15 cellular contexts compared by ENCODE assay signal in genomic region chr13:97238432-97238831, GRCh38. TPM values are rescaled to one million over a fixed set of nuclear protein-coding genes. Genes with fewer than 3 reads are reported as not detected.
A peak's percentile ranks its signal among the peaks of the same experiment; 100 is the strongest.
DNase-seq lines count a peak whose midpoint lies in the region; ATAC-seq and TF ChIP-seq lines count a peak whose summit lies in the region.
"Had no signal": no experiment of that assay in that cellular context is flagged by ENCODE, and none has a peak within 500 bp of the region (broad histone marks: within the 10 kb centered on the region; RNA-seq: fewer than 3 reads in every experiment).

No MANE protein-coding gene starts in this region.

- H4K91ac ChIP-seq in IMR-90 (ENCODE audit: insufficient read depth, low read depth, low read length): no peak overlapping the region

- H4K20me1 ChIP-seq in IMR-90 (ENCODE audit: insufficient read depth, low read length): peaks cover 91% of the 10 kb centered on the region

- H3K79me1 ChIP-seq in IMR-90 (ENCODE audit: low read depth in 1 of 2, low read length in 2 of 2): peaks cover 40 to 95% of the 10 kb centered on the region in 2 experiments

- DNase-seq in heart right ventricle: no peak
- DNase-seq in Right ventricle myocardium inferior (ENCODE audit: missing footprints): no peak
- no peak for DNase-seq in IMR-90
- no peak for DNase-seq in lung (ENCODE audit: low spot score)
- DNase-seq in GM10248 (ENCODE audit: extremely low spot score): no peak
- DNase-seq in glutamatergic neuron: no peak
- DNase-seq: central memory CD4-positive, alpha-beta T cell; MG63; NCI-H2029; NCI-H510A; posterior cingulate gyrus had no signal

- H2BK120ac ChIP-seq in IMR-90 (ENCODE audit: low read depth, low read length): no peak overlapping the region

- H3K14ac ChIP-seq in IMR-90 (replicated peaks; ENCODE audit: low read depth, low read length): peak overlapping the region; percentile 28; the same call in 1 of the 2 replicates

- ATAC-seq in heart right ventricle: no peak
- no peak for ATAC-seq in Right ventricle myocardium inferior
- no peak for ATAC-seq in IMR-90 (ENCODE audit: low read depth)
- ATAC-seq in lung (ENCODE audit: insufficient read depth, low FRiP score): no peak
- ATAC-seq in HG03520 (IDR thresholded peaks at IDR 0.05; ENCODE audit: unreplicated experiment): no peak

- peaks cover 30% of the 10 kb centered on the region for H3K4me1 Mint-ChIP-seq in glutamatergic neuron (ENCODE audit: low read depth, unreplicated experiment)

- peaks cover 0 to 4% (median 0%) of the 10 kb centered on the region in 9 donors for H3K36me3 ChIP-seq in heart right ventricle
- peaks cover 13% of the 10 kb centered on the region; the same call in 1 of the 2 replicates for H3K36me3 ChIP-seq in IMR-90 (ENCODE audit: control insufficient read depth, insufficient read depth, low read length)
- peaks cover 0 to 2% of the 10 kb centered on the region in 2 donors for H3K36me3 ChIP-seq in lung (ENCODE audit: control insufficient read depth in 2 of 2, insufficient read depth in 2 of 2, low read length in 2 of 2)

- TF ChIP-seq POLR2A in IMR-90 (IDR thresholded peaks at IDR 0.05; ENCODE audit: low read depth, low read length): no peak

- no peak overlapping the region for H4K5ac ChIP-seq in IMR-90 (ENCODE audit: low read depth, low read length)

- H3K27me3 ChIP-seq in heart right ventricle (no peaks in the 10 kb centered on the region), IMR-90 (ENCODE audit: control insufficient read depth, insufficient read depth, low read length) (no peaks in the 10 kb centered on the region), lung (ENCODE audit: control insufficient read depth, insufficient read depth) (no peaks in the 10 kb centered on the region)
- H3K27me3 ChIP-seq: MG63 had no signal

- H3K4me2 ChIP-seq in IMR-90 (ENCODE audit: low read depth, low read length): no peak overlapping the region

- TF ChIP-seq RAD21 in IMR-90 (IDR thresholded peaks at IDR 0.05; ENCODE audit: low read length): no peak

- no peak overlapping the region for H2BK5ac ChIP-seq in IMR-90 (ENCODE audit: low read depth, low read length, poor library complexity, severe bottlenecking)

- no peak overlapping the region for H3K27ac Mint-ChIP-seq in glutamatergic neuron (ENCODE audit: unreplicated experiment)
- H3K27ac Mint-ChIP-seq: B cell had no signal

- H3K4me3 ChIP-seq in heart right ventricle (no peak overlapping the region), IMR-90 (ENCODE audit: insufficient read depth, low read depth, low read length) (no peak overlapping the region), lung (no peak overlapping the region)
- H3K4me3 ChIP-seq: MG63, SK-N-MC had no signal

- TF ChIP-seq CTCF in heart right ventricle (IDR thresholded peaks at IDR 0.05) (no peak), IMR-90 (conservative IDR thresholded peaks at IDR 0.05; ENCODE audit: low read depth, low read length) (no peak), lung (IDR thresholded peaks at IDR 0.05; ENCODE audit: control extremely low read depth, extremely low read depth) (no peak), GM10248 (IDR thresholded peaks at IDR 0.05; ENCODE audit: control extremely low read depth, extremely low read depth, low read depth, missing control alignments) (no peak), glutamatergic neuron (IDR thresholded peaks at IDR 0.05; ENCODE audit: partially characterized antibody, unreplicated experiment) (no peak)

- peak overlapping the region; percentile 56; the same call in 1 of the 2 replicates for H2AK5ac ChIP-seq in IMR-90 (ENCODE audit: low read depth, low read length)

- no peak overlapping the region for H2AFZ ChIP-seq in IMR-90 (replicated peaks; ENCODE audit: low read length, poor library complexity)

- H3K36me3 Mint-ChIP-seq in glutamatergic neuron (ENCODE audit: unreplicated experiment): peaks cover 6% of the 10 kb centered on the region

- intact Hi-C loops in heart right ventricle (cut with DNase I) (loop anchor here in 1 of 10 donors (5.0 kb wide), 1 partner anchor 39 kb away; no protein-coding TSS in a partner anchor), Right ventricle myocardium inferior (cut with DNase I) (no loop called here), IMR-90 (cut with micrococcal nuclease) (no loop called here)

- H2AK9ac ChIP-seq in IMR-90 (replicated peaks; ENCODE audit: low read depth, low read length, poor library complexity): no peak overlapping the region

- POLR2A ChIA-PET in IMR-90 (lab: Charles Lee; ENCODE audit: unreplicated experiment) (no interaction called here), GM10248 (lab: Yijun Ruan, JAX) (no interaction called here)

- no TSS peak for BruUV-seq in IMR-90 (replicated peaks; lab: Mats Ljungman, UMichigan)

- H3K4me3 Mint-ChIP-seq in glutamatergic neuron (ENCODE audit: unreplicated experiment): no peak overlapping the region
- H3K4me3 Mint-ChIP-seq: B cell had no signal

- 0 out of 2 replicates have a peak overlapping the region, but pooled peaks have one; percentile 2 for H3K4ac ChIP-seq in IMR-90 (ENCODE audit: low read depth, low read length)

- CTCF ChIA-PET in IMR-90 (lab: Yijun Ruan, JAX) (no interaction called here), GM10248 (lab: Yijun Ruan, JAX) (interaction anchor here (1.0 to 4.1 kb wide), 2 partner anchors 12 to 63 kb away, joined by 3 to 18 read pairs; no protein-coding TSS in a partner anchor)

- dilution Hi-C loops in IMR-90 (cut with HindIII; ENCODE audit: low sequenced_read_pairs, unreplicated experiment): no loop called here

- H4K8ac ChIP-seq in IMR-90 (ENCODE audit: low read depth in 2 of 2, low read length in 2 of 2): no peak overlapping the region

- H3K9me3 Mint-ChIP-seq in glutamatergic neuron (ENCODE audit: unreplicated experiment): peaks cover 3% of the 10 kb centered on the region

- H2BK15ac ChIP-seq in IMR-90 (ENCODE audit: low read depth, low read length): no peak overlapping the region

- 74 to 77% methylated on average over 5 of the region's 5 CpGs for WGBS in heart right ventricle, 2 donors
- WGBS in IMR-90 (ENCODE audit: extremely low coverage in 2 of 2, insufficient read length in 1 of 2), 2 experiments: 93% methylated on average over 3 of the region's 5 CpGs; no CpG with 5 or more reads in 1 of the 2 experiments
- WGBS in lung, 2 donors: 81 to 86% methylated on average over 5 of the region's 5 CpGs

- H3K18ac ChIP-seq in IMR-90 (ENCODE audit: low read depth, low read length): no peak overlapping the region

- H3K27me3 Mint-ChIP-seq in glutamatergic neuron (ENCODE audit: unreplicated experiment): no peaks in the 10 kb centered on the region
- H3K27me3 Mint-ChIP-seq: B cell had no signal

- H3K4me1 ChIP-seq in heart right ventricle: peaks cover 30 to 100% (median 98%) of the 10 kb centered on the region in 9 donors
- peaks cover 30% of the 10 kb centered on the region for H3K4me1 ChIP-seq in IMR-90 (ENCODE audit: control insufficient read depth, insufficient read depth, low read length)
- H3K4me1 ChIP-seq in lung (ENCODE audit: control insufficient read depth in 2 of 2, insufficient read depth in 2 of 2, low read length in 2 of 2): peaks cover 40 to 60% of the 10 kb centered on the region in 2 donors

- no peak overlapping the region for H3K9ac ChIP-seq in IMR-90 (ENCODE audit: low read depth, low read length)

- peak overlapping the region in 9 of 10 donors; percentile 4 to 88 (median 71) for H3K27ac ChIP-seq in heart right ventricle
- peak overlapping the region; percentile 17; the same call in 1 of the 2 replicates for H3K27ac ChIP-seq in IMR-90 (ENCODE audit: insufficient read depth, low read length)
- H3K27ac ChIP-seq in lung (ENCODE audit: low read depth in 1 of 2, low read length in 1 of 2): peak overlapping the region; percentile 13 to 40
- H3K27ac ChIP-seq in temporal lobe (ENCODE audit: low read depth, low read length): peak overlapping the region; percentile 17
- H3K27ac ChIP-seq: SK-N-MC had no signal

- in situ Hi-C loops in IMR-90 (cut with MboI; ENCODE audit: low sequenced_read_pairs): loop anchor here (10.0 kb wide), 1 partner anchor 106 kb away; no protein-coding TSS in a partner anchor

- H3K23ac ChIP-seq in IMR-90 (ENCODE audit: low read depth, low read length): no peak overlapping the region

- H3K9me3 ChIP-seq in heart right ventricle (no peaks in the 10 kb centered on the region), IMR-90 (ENCODE audit: control insufficient read depth, insufficient read depth, low read length) (no peaks in the 10 kb centered on the region), lung (ENCODE audit: control insufficient read depth in 2 of 2, insufficient read depth in 1 of 2, low read length in 1 of 2) (no peaks in the 10 kb centered on the region)
- H3K9me3 ChIP-seq: MG63 had no signal

- H3K9me1 ChIP-seq in IMR-90 (ENCODE audit: insufficient read depth, low read length): peaks cover 51% of the 10 kb centered on the region

- H2BK20ac ChIP-seq in IMR-90 (ENCODE audit: low read depth, low read length): no peak overlapping the region

- H3K56ac ChIP-seq in IMR-90 (ENCODE audit: extremely low read depth, insufficient read depth, low read length): no peak overlapping the region

TF ChIP-seq in IMR-90, 13 proteins besides CTCF, POLR2A, EP300 and RAD21 (continues in another document):
- TF ChIP-seq, protein P1, sequence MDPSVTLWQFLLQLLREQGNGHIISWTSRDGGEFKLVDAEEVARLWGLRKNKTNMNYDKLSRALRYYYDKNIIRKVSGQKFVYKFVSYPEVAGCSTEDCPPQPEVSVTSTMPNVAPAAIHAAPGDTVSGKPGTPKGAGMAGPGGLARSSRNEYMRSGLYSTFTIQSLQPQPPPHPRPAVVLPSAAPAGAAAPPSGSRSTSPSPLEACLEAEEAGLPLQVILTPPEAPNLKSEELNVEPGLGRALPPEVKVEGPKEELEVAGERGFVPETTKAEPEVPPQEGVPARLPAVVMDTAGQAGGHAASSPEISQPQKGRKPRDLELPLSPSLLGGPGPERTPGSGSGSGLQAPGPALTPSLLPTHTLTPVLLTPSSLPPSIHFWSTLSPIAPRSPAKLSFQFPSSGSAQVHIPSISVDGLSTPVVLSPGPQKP (IDR thresholded peaks at IDR 0.05; ENCODE audit: borderline replicate concordance, low read depth, low read length): no peak
- TF ChIP-seq BHLHE40 (IDR thresholded peaks at IDR 0.05; ENCODE audit: low read depth, low read length): no peak
- TF ChIP-seq CEBPB (IDR thresholded peaks at IDR 0.05; ENCODE audit: low read depth, low read length): no peak
- no peak for TF ChIP-seq MAFK (IDR thresholded peaks at IDR 0.05; ENCODE audit: low read depth, low read length)
- no peak for TF ChIP-seq NFE2L2 (IDR thresholded peaks at IDR 0.05; ENCODE audit: low read depth, low read length)
- TF ChIP-seq FOS (IDR thresholded peaks at IDR 0.05; ENCODE audit: low read depth, low read length): no peak
- TF ChIP-seq SMC3 (IDR thresholded peaks at IDR 0.05; ENCODE audit: low read depth, low read length): no peak

RNA-seq across cellular contexts. Expression of gene MBNL2, which starts 16.3 kb away (rescaled TPM):
- total RNA-seq in heart right ventricle: 10 to 100 TPM; 59.7 to 95.0 (median 85.2) TPM
- 10 to 100 TPM; 17.2 to 18.7 TPM for polyA plus RNA-seq in heart right ventricle
- 69.1 TPM for total RNA-seq in Right ventricle myocardium inferior
- total RNA-seq in IMR-90 (2012; rRNA removed): 103 and 126 TPM in 2 replicates
- polyA plus RNA-seq in IMR-90 (2012; rRNA removed): 24.8 and 26.9 TPM in 2 replicates
- 8.1 and 11.6 TPM in 2 replicates for polyA plus RNA-seq in IMR-90 (2012; cell fraction: cytosol; rRNA removed)
- polyA plus RNA-seq in IMR-90 (2012; cell fraction: nucleus; rRNA removed; ENCODE audit: low replicate concordance): 9.4 and 35.9 TPM in 2 replicates
- total RNA-seq in lung: 100 to 1,000 TPM in 1 of 2 donors, 10 to 100 TPM in 1; 59.3 to 108 TPM
- 10 to 100 TPM; 13.3 to 19.3 TPM for polyA plus RNA-seq in lung
- total RNA-seq in temporal lobe: 19.2 TPM
- 12.4 TPM for total RNA-seq in glutamatergic neuron (ENCODE audit: unreplicated experiment)

Comparison
In these comparisons a context has a peak if more than half of its experiments do, and no peak if none do; other contexts are left out.
1. H3K27ac ChIP-seq: peak in every context shown above with its lines; median percentile 71 in heart right ventricle; 26 in lung; 17 in IMR-90; 17 in temporal lobe.